In the genomic region with DNA sequence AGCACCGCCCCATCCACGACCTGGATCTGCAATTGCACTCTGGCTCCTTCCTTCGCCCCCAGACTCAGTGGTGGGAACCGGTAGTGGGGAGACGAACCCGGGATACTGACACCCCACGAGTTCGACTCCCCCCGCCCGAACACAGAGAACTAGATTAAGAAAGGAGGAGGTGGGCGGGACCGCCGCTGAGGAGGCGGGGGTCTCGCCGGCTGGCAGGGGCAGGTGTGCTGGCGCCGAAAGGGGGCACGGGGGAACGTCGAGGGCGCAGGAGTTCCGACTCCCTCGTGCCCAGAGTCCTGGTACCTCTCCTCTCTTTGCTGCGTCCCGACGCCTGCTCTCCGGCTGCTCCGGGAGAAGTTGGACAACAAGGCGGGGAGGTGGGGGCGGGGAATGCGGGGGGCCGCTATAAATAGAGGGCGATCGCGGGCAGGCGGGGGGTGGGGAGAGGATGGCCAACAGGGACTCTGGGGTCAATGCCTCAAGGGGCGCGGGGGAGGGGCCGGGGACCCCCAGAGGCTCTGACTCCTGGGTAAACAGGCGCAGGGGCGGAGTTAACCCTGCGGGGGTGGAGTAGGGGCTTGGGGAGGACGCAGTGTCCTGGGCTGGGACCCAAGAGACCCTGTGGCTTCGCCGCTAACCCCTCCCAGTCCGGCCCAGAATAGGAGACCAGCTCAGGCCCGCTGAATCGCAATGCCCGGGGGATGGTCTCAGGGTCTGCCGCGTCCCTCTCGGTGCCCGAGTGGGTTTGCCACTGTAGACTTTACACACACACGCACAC, we compare ENCODE assay signal across 9 cellular contexts. TPM values are rescaled to one million over a fixed set of nuclear protein-coding genes. Genes with fewer than 3 reads are reported as not detected.
DNase-seq lines count a peak whose midpoint lies in the region; ATAC-seq and TF ChIP-seq lines count a peak whose summit lies in the region.
"Had no signal": no experiment of that assay in that cellular context is flagged by ENCODE, and none has a peak within 500 bp of the region (broad histone marks: within the 10 kb centered on the region; RNA-seq: fewer than 3 reads in every experiment).

No MANE protein-coding gene starts in this region.

- no peak for ATAC-seq in HG02852 (IDR thresholded peaks at IDR 0.05; ENCODE audit: unreplicated experiment)
- ATAC-seq in HG03432 (IDR thresholded peaks at IDR 0.05; ENCODE audit: unreplicated experiment): no peak
- ATAC-seq in HG03095 (IDR thresholded peaks at IDR 0.05; ENCODE audit: unreplicated experiment): no peak

- H3K4me1 ChIP-seq in GM23248 (ENCODE audit: insufficient read depth) (no peaks in the 10 kb centered on the region), osteoblast (ENCODE audit: insufficient read depth, low read length) (no peaks in the 10 kb centered on the region)

- H3K9ac ChIP-seq in GM23248: no peak overlapping the region

- H3K4me2 ChIP-seq in GM23248 (ENCODE audit: unreplicated experiment) (peak overlapping the region; percentile 68), osteoblast (ENCODE audit: insufficient read depth, low read length) (no peak overlapping the region)

- H3K4me3 Mint-ChIP-seq in activated T-helper 1 cell treated with anti-CD3 and anti-CD28 coated beads, Interleukin-12 subunit alpha, Interleukin-12 subunit beta, Interleukin-2, Interleukin-4 antibody, amounts not matched to agents 30 ng/mL and 10 ng/mL and 1 ng/mL, durations not matched to agents 14 hours and 24 hours and 36 hours: peak overlapping the region; percentile 65

- H4K20me1 ChIP-seq in GM23248 (ENCODE audit: insufficient read depth) (no peaks in the 10 kb centered on the region), osteoblast (ENCODE audit: insufficient read depth, low read length) (no peaks in the 10 kb centered on the region)

- H3K27me3 Mint-ChIP-seq in activated T-helper 1 cell treated with anti-CD3 and anti-CD28 coated beads, Interleukin-12 subunit alpha, Interleukin-12 subunit beta, Interleukin-2, Interleukin-4 antibody, amounts not matched to agents 30 ng/mL and 10 ng/mL and 1 ng/mL, durations not matched to agents 14 hours and 24 hours and 36 hours (ENCODE audit: insufficient read depth): peaks cover 38% of the 10 kb centered on the region

- no peaks in the 10 kb centered on the region for H3F3A ChIP-seq in GM23248 (ENCODE audit: insufficient read depth)

- H3K27ac Mint-ChIP-seq in activated T-helper 1 cell treated with anti-CD3 and anti-CD28 coated beads, Interleukin-12 subunit alpha, Interleukin-12 subunit beta, Interleukin-2, Interleukin-4 antibody, amounts not matched to agents 30 ng/mL and 10 ng/mL and 1 ng/mL, durations not matched to agents 14 hours and 24 hours and 36 hours: no peak overlapping the region

- in situ Hi-C loops in GM23248 (cut with MboI): no loop called here

- peaks cover 6% of the 10 kb centered on the region for H3K4me1 Mint-ChIP-seq in activated T-helper 1 cell treated with anti-CD3 and anti-CD28 coated beads, Interleukin-12 subunit alpha, Interleukin-12 subunit beta, Interleukin-2, Interleukin-4 antibody, amounts not matched to agents 30 ng/mL and 10 ng/mL and 1 ng/mL, durations not matched to agents 14 hours and 24 hours and 36 hours (ENCODE audit: low read depth)

- H3K36me3 ChIP-seq in GM23248 (ENCODE audit: low read depth) (no peaks in the 10 kb centered on the region), osteoblast (ENCODE audit: insufficient read depth, low read length) (no peaks in the 10 kb centered on the region)

- intact Hi-C loops in activated T-helper 1 cell treated with anti-CD3 and anti-CD28 coated beads, Interleukin-12 subunit alpha, Interleukin-12 subunit beta, Interleukin-2, Interleukin-4 antibody, amounts not matched to agents 30 ng/mL and 10 ng/mL and 1 ng/mL, durations not matched to agents 14 hours and 24 hours and 36 hours (cut with micrococcal nuclease): no loop called here
- intact Hi-C loops in cardiac septum (cut with DNase I): loop anchor here (2.0 kb wide), 1 partner anchor 45 kb away; the partner anchor contains the start of gene ARHGEF40

- H2AFZ ChIP-seq in GM23248 (no peak overlapping the region), osteoblast (ENCODE audit: low read length) (no peak overlapping the region)

- H3K4me3 ChIP-seq in GM23248 (peak overlapping the region; percentile 51), osteoblast (ENCODE audit: insufficient read depth, low read length) (peak overlapping the region; percentile 30)

- H3K27me3 ChIP-seq in GM23248 (replicated peaks; ENCODE audit: insufficient read depth) (peaks cover 32% of the 10 kb centered on the region), osteoblast (ENCODE audit: insufficient read depth, low read length) (peaks cover 64% of the 10 kb centered on the region)

- no peaks in the 10 kb centered on the region for H3K9me2 ChIP-seq in GM23248 (ENCODE audit: insufficient read depth)

- H3K9me3 ChIP-seq in GM23248 (ENCODE audit: low read depth) (no peaks in the 10 kb centered on the region), osteoblast (ENCODE audit: low read depth, low read length) (no peaks in the 10 kb centered on the region)

- no peaks in the 10 kb centered on the region for H3K9me3 Mint-ChIP-seq in activated T-helper 1 cell treated with anti-CD3 and anti-CD28 coated beads, Interleukin-12 subunit alpha, Interleukin-12 subunit beta, Interleukin-2, Interleukin-4 antibody, amounts not matched to agents 30 ng/mL and 10 ng/mL and 1 ng/mL, durations not matched to agents 14 hours and 24 hours and 36 hours

- H3K27ac ChIP-seq in GM23248: no peak overlapping the region
- no peak overlapping the region for H3K27ac ChIP-seq in osteoblast (ENCODE audit: low read depth, low read length)

- H3K79me2 ChIP-seq in GM23248 (ENCODE audit: insufficient read depth): no peaks in the 10 kb centered on the region
- no peaks in the 10 kb centered on the region for H3K79me2 ChIP-seq in osteoblast (ENCODE audit: insufficient read depth, low read length)

- TF ChIP-seq CTCF in osteoblast (IDR thresholded peaks at IDR 0.05; ENCODE audit: extremely low read depth, low read depth, low read length): no peak

- no peaks in the 10 kb centered on the region for H3K36me3 Mint-ChIP-seq in activated T-helper 1 cell treated with anti-CD3 and anti-CD28 coated beads, Interleukin-12 subunit alpha, Interleukin-12 subunit beta, Interleukin-2, Interleukin-4 antibody, amounts not matched to agents 30 ng/mL and 10 ng/mL and 1 ng/mL, durations not matched to agents 14 hours and 24 hours and 36 hours (ENCODE audit: low read depth)

- WGBS in GM23248 (ENCODE audit: low coverage in 1 of 2, low lambda C conversion rate in 2 of 2, missing lambda C conversion rate in 2 of 2), 2 experiments: 7 to 10% methylated on average over 25 to 55 of the region's 55 CpGs

- DNase-seq in GM23248: no peak
- no peak for DNase-seq in activated T-helper 1 cell treated with anti-CD3 and anti-CD28 coated beads, Interleukin-12 subunit alpha, Interleukin-12 subunit beta, Interleukin-2, Interleukin-4 antibody, amounts not matched to agents 30 ng/mL and 10 ng/mL and 1 ng/mL, durations not matched to agents 14 hours and 24 hours and 36 hours (ENCODE audit: low spot score)
- peak; percentile 89 for DNase-seq in cardiac septum (ENCODE audit: low spot score)
- DNase-seq in osteoblast (ENCODE audit: insufficient read length, low spot score, missing footprints): peak; percentile 69
- no peak for DNase-seq in NCI-H2107 treated with DMSO at 0.1 percent for 48 hours (lab: John Stamatoyannopoulos, UW; ENCODE audit: unreplicated experiment)

RNA-seq across cellular contexts. Expression of gene NDRG2, which starts 0.7 kb away (rescaled TPM):
- total RNA-seq in GM23248 (2014; rRNA removed; shearing (Covaris generic)): 2.8 TPM in 1 of 2 replicates, not detected in the other
- polyA plus RNA-seq in GM23248 (2016; fragmentation: Nextera tagmentation; extraction: Ambion mirVana): 0.28 and 0.85 TPM in 2 replicates
- 1.5 and 1.6 TPM in 2 replicates for total RNA-seq in activated T-helper 1 cell treated with anti-CD3 and anti-CD28 coated beads, Interleukin-12 subunit alpha, Interleukin-12 subunit beta, Interleukin-2, Interleukin-4 antibody, amounts not matched to agents 30 ng/mL and 10 ng/mL and 1 ng/mL, durations not matched to agents 14 hours and 24 hours and 36 hours
- total RNA-seq in cardiac septum (304 TPM), osteoblast (under 0.01 TPM in 1 of 2 replicates, not detected in the other)

RNA-seq across cellular contexts. Expression of gene TPPP2, which starts 4.5 kb away (rescaled TPM):
- not detected in 2 replicates for total RNA-seq in GM23248 (2014; rRNA removed; shearing (Covaris generic))
- polyA plus RNA-seq in GM23248 (2016; fragmentation: Nextera tagmentation; extraction: Ambion mirVana): not detected in 2 replicates
- total RNA-seq in activated T-helper 1 cell treated with anti-CD3 and anti-CD28 coated beads, Interleukin-12 subunit alpha, Interleukin-12 subunit beta, Interleukin-2, Interleukin-4 antibody, amounts not matched to agents 30 ng/mL and 10 ng/mL and 1 ng/mL, durations not matched to agents 14 hours and 24 hours and 36 hours: not detected in 2 replicates
- total RNA-seq in cardiac septum: 0.73 TPM
- not detected in 2 replicates for total RNA-seq in osteoblast
- total RNA-seq: LHCN-M2 had no signal

RNA-seq across cellular contexts. Expression of gene RNASE13, which starts 9.0 kb away (rescaled TPM):
- not detected in 2 replicates for total RNA-seq in GM23248 (2014; rRNA removed; shearing (Covaris generic))
- not detected in 2 replicates for polyA plus RNA-seq in GM23248 (2016; fragmentation: Nextera tagmentation; extraction: Ambion mirVana)
- total RNA-seq in activated T-helper 1 cell treated with anti-CD3 and anti-CD28 coated beads, Interleukin-12 subunit alpha, Interleukin-12 subunit beta, Interleukin-2, Interleukin-4 antibody, amounts not matched to agents 30 ng/mL and 10 ng/mL and 1 ng/mL, durations not matched to agents 14 hours and 24 hours and 36 hours: not detected in 2 replicates
- total RNA-seq in cardiac septum (not detected), osteoblast (not detected in 2 replicates)
- total RNA-seq: LHCN-M2 had no signal

RNA-seq across cellular contexts. Expression of gene RNASE7, which starts 16.6 kb away (rescaled TPM):
- not detected in 2 replicates for total RNA-seq in GM23248 (2014; rRNA removed; shearing (Covaris generic))
- polyA plus RNA-seq in GM23248 (2016; fragmentation: Nextera tagmentation; extraction: Ambion mirVana): not detected in 2 replicates
- not detected in 2 replicates for total RNA-seq in activated T-helper 1 cell treated with anti-CD3 and anti-CD28 coated beads, Interleukin-12 subunit alpha, Interleukin-12 subunit beta, Interleukin-2, Interleukin-4 antibody, amounts not matched to agents 30 ng/mL and 10 ng/mL and 1 ng/mL, durations not matched to agents 14 hours and 24 hours and 36 hours
- total RNA-seq in cardiac septum (not detected), osteoblast (not detected in 2 replicates)
- total RNA-seq: LHCN-M2 had no signal

RNA-seq across cellular contexts. Expression of gene SLC39A2, which starts 26.5 kb away (rescaled TPM):
- total RNA-seq in GM23248 (2014; rRNA removed; shearing (Covaris generic)): not detected in 2 replicates
- polyA plus RNA-seq in GM23248 (2016; fragmentation: Nextera tagmentation; extraction: Ambion mirVana): 0.24 TPM in 1 of 2 replicates, not detected in the other
- total RNA-seq in activated T-helper 1 cell treated with anti-CD3 and anti-CD28 coated beads, Interleukin-12 subunit alpha, Interleukin-12 subunit beta, Interleukin-2, Interleukin-4 antibody, amounts not matched to agents 30 ng/mL and 10 ng/mL and 1 ng/mL, durations not matched to agents 14 hours and 24 hours and 36 hours: 0.24 and 0.36 TPM in 2 replicates
- total RNA-seq in cardiac septum (not detected), osteoblast (0.72 TPM in 1 of 2 replicates, not detected in the other)
- total RNA-seq: LHCN-M2 had no signal

Comparison
In these comparisons a context has a peak if more than half of its experiments do, and no peak if none do; other contexts are left out.
1. DNase-seq: peak in cardiac septum (single experiment) and osteoblast (single experiment); none in GM23248 (single experiment), activated T-helper 1 cell treated with anti-CD3 and anti-CD28 coated beads, Interleukin-12 subunit alpha, Interleukin-12 subunit beta, Interleukin-2, Interleukin-4 antibody, amounts not matched to agents 30 ng/mL and 10 ng/mL and 1 ng/mL, durations not matched to agents 14 hours and 24 hours and 36 hours (single experiment) and NCI-H2107 treated with DMSO at 0.1 percent for 48 hours (single experiment).
2. RNA of gene NDRG2, which starts 0.7 kb away (total RNA-seq): 304 TPM in cardiac septum (single experiment); 2.8 TPM in GM23248, 1.5 to 1.6 TPM in activated T-helper 1 cell treated with anti-CD3 and anti-CD28 coated beads, Interleukin-12 subunit alpha, Interleukin-12 subunit beta, Interleukin-2, Interleukin-4 antibody, amounts not matched to agents 30 ng/mL and 10 ng/mL and 1 ng/mL, durations not matched to agents 14 hours and 24 hours and 36 hours and under 0.01 TPM in osteoblast; every median in the first group is over 10 times any median in the second.